ENCODE assay signal across 9 cellular contexts in the genomic region with DNA sequence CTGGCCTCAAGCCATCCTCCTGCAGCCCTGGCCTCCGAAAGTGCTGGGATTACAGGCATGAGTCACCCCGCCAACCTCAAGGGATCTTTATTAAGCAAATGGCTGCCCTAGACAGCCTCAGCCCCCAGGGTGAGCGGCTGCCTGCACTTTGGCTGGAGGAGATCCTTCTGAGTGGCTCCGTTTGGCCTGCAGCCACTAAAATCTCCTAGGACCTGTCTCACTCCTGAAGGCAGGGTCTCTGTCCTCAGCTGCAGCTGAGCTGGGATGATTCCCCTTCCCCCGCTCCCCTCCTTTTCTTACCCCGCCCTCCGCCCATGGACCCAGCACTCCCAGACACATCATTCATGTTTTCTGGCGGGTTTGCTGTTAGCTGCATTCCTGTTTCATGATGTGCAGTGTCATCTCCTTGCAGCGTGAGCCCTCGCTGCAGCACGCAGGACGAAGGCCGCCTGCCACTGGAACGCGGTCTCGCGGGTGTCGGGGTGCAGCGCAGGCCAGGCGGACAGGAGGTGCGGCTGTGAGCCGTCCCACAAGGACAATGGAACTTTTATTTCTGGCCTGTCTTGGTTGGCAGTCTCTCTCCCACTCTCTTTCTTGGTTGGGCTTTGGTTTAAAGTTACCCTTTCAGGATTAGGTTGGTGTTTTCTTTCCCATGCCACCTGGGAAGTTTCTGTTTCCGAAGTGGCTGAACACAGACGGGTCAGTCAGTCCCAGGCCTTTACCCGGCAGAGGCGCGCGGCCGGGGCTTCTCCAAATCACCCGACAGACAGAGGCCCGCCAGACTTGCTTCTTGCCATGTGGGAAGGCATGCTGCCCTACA.
DNase-seq lines count a peak whose midpoint lies in the region; ATAC-seq, FAIRE-seq and TF ChIP-seq lines count a peak whose summit lies in the region.
"Had no signal": no experiment of that assay in that cellular context is flagged by ENCODE, and none has a peak within 500 bp of the region (broad histone marks: within the 10 kb centered on the region; RNA-seq: fewer than 3 reads in every experiment).

No MANE protein-coding gene starts in this region.

- H3K4me1 ChIP-seq in right atrium auricular region (peaks cover 0 to 12% of the 10 kb centered on the region in 2 donors), kidney (ENCODE audit: control insufficient read depth in 1 of 2, insufficient read depth in 1 of 2, low read depth in 1 of 2, low read length in 2 of 2) (peaks cover 0 to 5% of the 10 kb centered on the region in 2 donors)

- FAIRE-seq in kidney (lab: Jason Lieb, UNC), result no peak

- H3K27me3 Mint-ChIP-seq in activated CD8-positive, alpha-beta memory T cell treated with anti-CD3 and anti-CD28 coated beads, Interleukin-2, amount 10 ng/mL, durations not matched to agents 7 days and 5 days, result peaks cover 89% of the 10 kb centered on the region

- H3K4me3 Mint-ChIP-seq in activated CD8-positive, alpha-beta memory T cell treated with anti-CD3 and anti-CD28 coated beads, Interleukin-2, amount 10 ng/mL, durations not matched to agents 7 days and 5 days, result no peak overlapping the region

- H3K36me3 ChIP-seq in right atrium auricular region (no peaks in the 10 kb centered on the region), kidney (ENCODE audit: control insufficient read depth in 1 of 2, insufficient read depth in 2 of 2, low read length in 2 of 2) (no peaks in the 10 kb centered on the region)

- no peak overlapping the region for H3K9ac ChIP-seq in kidney (ENCODE audit: low read length in 2 of 2)

- TF ChIP-seq CTCF in right atrium auricular region (IDR thresholded peaks at IDR 0.05), result no peak
- TF ChIP-seq CTCF in kidney (IDR thresholded peaks at IDR 0.05; ENCODE audit: borderline replicate concordance, extremely low read depth, insufficient read depth), result no peak

- no peaks in the 10 kb centered on the region for H3K36me3 Mint-ChIP-seq in activated CD8-positive, alpha-beta memory T cell treated with anti-CD3 and anti-CD28 coated beads, Interleukin-2, amount 10 ng/mL, durations not matched to agents 7 days and 5 days

- H3K9me3 Mint-ChIP-seq in activated CD8-positive, alpha-beta memory T cell treated with anti-CD3 and anti-CD28 coated beads, Interleukin-2, amount 10 ng/mL, durations not matched to agents 7 days and 5 days (ENCODE audit: low read depth), result no peaks in the 10 kb centered on the region

- intact Hi-C loops in Right ventricle myocardium inferior (cut with DNase I), result no loop called here
- intact Hi-C loops in kidney (cut with DNase I), result no loop called here

- CTCF ChIA-PET in activated CD8-positive, alpha-beta memory T cell treated with anti-CD3 and anti-CD28 coated beads, Interleukin-2, amount 10 ng/mL, durations not matched to agents 7 days and 5 days (lab: Charles Lee), result interaction anchor here (0.8 to 1.6 kb wide), 3 partner anchors 138 to 142 kb away, joined by 3 to 7 read pairs (median 3); a partner anchor contains a TSS

- H3K4me3 ChIP-seq in right atrium auricular region (peak overlapping the region in 1 of 2 donors; percentile 27), kidney (ENCODE audit: low read length in 2 of 2) (no peak overlapping the region)

- H3K27ac ChIP-seq in right atrium auricular region, result no peak overlapping the region
- H3K27ac ChIP-seq in kidney (ENCODE audit: low read depth in 2 of 2, low read length in 2 of 2), result no peak overlapping the region

- H3K4me1 Mint-ChIP-seq in activated CD8-positive, alpha-beta memory T cell treated with anti-CD3 and anti-CD28 coated beads, Interleukin-2, amount 10 ng/mL, durations not matched to agents 7 days and 5 days, result peaks cover 15% of the 10 kb centered on the region

- peaks cover under 1 to 6% of the 10 kb centered on the region in 2 donors for H3K27me3 ChIP-seq in right atrium auricular region

- DNase-seq in Right ventricle myocardium inferior (ENCODE audit: missing footprints) (no peak), right atrium auricular region (ENCODE audit: low spot score) (no peak), brain pericyte (ENCODE audit: low read depth, low spot score) (peak; percentile 68), kidney (peak; percentile 83), cortex of kidney (lab: John Stamatoyannopoulos, UW) (no peak), NCI-H774 (lab: John Stamatoyannopoulos, UW) (no peak)
- DNase-seq in activated CD8-positive, alpha-beta memory T cell treated with anti-CD3 and anti-CD28 coated beads, Interleukin-2, amount 10 ng/mL, durations not matched to agents 7 days and 5 days, result no peak
- DNase-seq: NCI-H2081 treated with DMSO at 0.1 percent for 48 hours had no signal

- ATAC-seq in Right ventricle myocardium inferior, result peak; percentile 71
- no peak for ATAC-seq in activated CD8-positive, alpha-beta memory T cell treated with anti-CD3 and anti-CD28 coated beads, Interleukin-2, amount 10 ng/mL, durations not matched to agents 7 days and 5 days
- no peak for ATAC-seq in HG03135 (IDR thresholded peaks at IDR 0.05; ENCODE audit: unreplicated experiment)

- H3K27ac Mint-ChIP-seq in activated CD8-positive, alpha-beta memory T cell treated with anti-CD3 and anti-CD28 coated beads, Interleukin-2, amount 10 ng/mL, durations not matched to agents 7 days and 5 days, result no peak overlapping the region

- H3K9me3 ChIP-seq in right atrium auricular region, result no peaks in the 10 kb centered on the region
- no peaks in the 10 kb centered on the region for H3K9me3 ChIP-seq in kidney (ENCODE audit: control insufficient read depth in 1 of 2, low read length in 2 of 2)

Comparison
In these comparisons a context has a peak if more than half of its experiments do, and no peak if none do; other contexts are left out.
1. DNase-seq: peak in brain pericyte (single experiment) and kidney (single experiment); none in Right ventricle myocardium inferior (single experiment), right atrium auricular region (single experiment), activated CD8-positive, alpha-beta memory T cell treated with anti-CD3 and anti-CD28 coated beads, Interleukin-2, amount 10 ng/mL, durations not matched to agents 7 days and 5 days (single experiment), cortex of kidney (single experiment) and NCI-H774 (single experiment).